1 cellular context compared by ENCODE assay signal in genomic region chr4:17336986-17337385, GRCh38.
TF ChIP-seq lines count a peak whose summit lies in the region.

No MANE protein-coding gene starts in this region.

TF ChIP-seq in endothelial cell of umbilical vein, 7 proteins besides CTCF, POLR2A, EP300 and RAD21 (continued from another document):
- TF ChIP-seq MAX (IDR thresholded peaks at IDR 0.05; ENCODE audit: insufficient read depth, insufficient read length): no peak
- TF ChIP-seq POLR2AphosphoS5 (IDR thresholded peaks at IDR 0.05; ENCODE audit: insufficient read depth, low read depth, low read length): no peak
- no peak for TF ChIP-seq JUN (IDR thresholded peaks at IDR 0.05; ENCODE audit: borderline replicate concordance, insufficient read depth, insufficient read length, low read depth)
